In the genomic region with DNA sequence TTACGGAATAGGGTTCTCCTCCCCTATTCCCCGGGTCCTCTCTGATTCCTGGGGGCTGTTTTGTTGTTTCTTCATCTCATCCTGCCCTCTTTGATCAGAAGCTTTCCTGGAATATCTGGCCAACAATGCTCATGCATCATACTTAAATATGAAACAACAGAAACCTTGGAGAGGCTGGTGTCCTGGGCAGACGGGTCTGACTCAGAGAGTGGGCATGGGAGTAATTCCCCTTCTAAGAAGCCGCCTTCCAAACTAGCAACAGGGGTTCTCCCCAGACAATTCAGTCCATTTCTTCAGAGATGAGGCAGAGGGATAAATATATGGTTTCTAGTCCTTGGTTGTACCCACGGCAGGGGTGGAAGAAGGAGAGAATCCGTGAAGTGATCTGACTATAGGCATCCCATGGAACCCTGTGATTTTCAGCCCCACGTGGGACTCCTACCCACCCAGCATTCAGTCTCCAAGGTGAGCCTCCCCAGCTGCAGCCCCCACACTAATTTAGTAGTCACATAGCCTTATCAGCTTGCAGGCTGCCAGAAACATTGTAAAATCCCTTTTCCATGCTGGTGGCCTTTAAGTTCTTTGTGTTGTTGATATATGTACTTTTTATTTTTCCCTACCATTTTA, we compare ENCODE assay signal across 30 cellular contexts.
DNase-seq lines count a peak whose midpoint lies in the region; ATAC-seq, FAIRE-seq and TF ChIP-seq lines count a peak whose summit lies in the region.
"Had no signal": no experiment of that assay in that cellular context is flagged by ENCODE, and none has a peak within 500 bp of the region (broad histone marks: within the 10 kb centered on the region; RNA-seq: fewer than 3 reads in every experiment).

No MANE protein-coding gene starts in this region.

- no peak overlapping the region for H3K4me3 ChIP-seq in A549
- H3K4me3 ChIP-seq: cardiac muscle cell, colonic mucosa, mucosa of descending colon, PC-9, testis had no signal

- peak overlapping the region; percentile 67 to 87; a peak in 5 of 6 replicates for H3K27ac ChIP-seq in A549
- H3K27ac ChIP-seq: cardiac muscle cell, colonic mucosa, epithelial cell of prostate, HL-60, KMS-11, PC-9, testis, VCaP had no signal

- ATAC-seq in A549 (peak; percentile 86 to 93), natural killer cell (no peak), GM21529 (IDR thresholded peaks at IDR 0.05; ENCODE audit: unreplicated experiment) (no peak), GM19351 (IDR thresholded peaks at IDR 0.05; ENCODE audit: unreplicated experiment) (no peak)
- ATAC-seq: activated T-cell treated with anti-CD3 and anti-CD28 coated beads, Interleukin-2, amount 50 U/mL, for 4 hours; mucosa of descending colon; Right ventricle myocardium inferior had no signal

- H3K4me3 Mint-ChIP-seq in activated T-helper 1 cell treated with anti-CD3 and anti-CD28 coated beads, Interleukin-12 subunit alpha, Interleukin-12 subunit beta, Interleukin-2, Interleukin-4 antibody, amounts not matched to agents 30 ng/mL and 10 ng/mL and 1 ng/mL, durations not matched to agents 14 hours and 24 hours and 36 hours: no peak overlapping the region
- H3K4me3 Mint-ChIP-seq in natural killer cell (no peak overlapping the region), CD14-positive monocyte (no peak overlapping the region)
- H3K4me3 Mint-ChIP-seq: activated T-cell treated with anti-CD3 and anti-CD28 coated beads, Interleukin-2, amount 50 U/mL, for 4 hours; CD4-positive, CD25-positive, alpha-beta regulatory T cell; nephron had no signal

- peak; percentile 43 to 84; a peak in 3 of 5 replicates for TF ChIP-seq EP300 in A549 (IDR thresholded peaks at IDR 0.05)

- H3K36me3 Mint-ChIP-seq in activated T-helper 1 cell treated with anti-CD3 and anti-CD28 coated beads, Interleukin-12 subunit alpha, Interleukin-12 subunit beta, Interleukin-2, Interleukin-4 antibody, amounts not matched to agents 30 ng/mL and 10 ng/mL and 1 ng/mL, durations not matched to agents 14 hours and 24 hours and 36 hours (ENCODE audit: low read depth): peaks cover 11% of the 10 kb centered on the region
- H3K36me3 Mint-ChIP-seq in natural killer cell (no peaks in the 10 kb centered on the region), CD14-positive monocyte (peaks cover 2 to 14% of the 10 kb centered on the region in 2 donors)

- H3K27ac Mint-ChIP-seq in activated T-helper 1 cell treated with anti-CD3 and anti-CD28 coated beads, Interleukin-12 subunit alpha, Interleukin-12 subunit beta, Interleukin-2, Interleukin-4 antibody, amounts not matched to agents 30 ng/mL and 10 ng/mL and 1 ng/mL, durations not matched to agents 14 hours and 24 hours and 36 hours: peak overlapping the region; percentile 3
- H3K27ac Mint-ChIP-seq in natural killer cell (peak overlapping the region; percentile 26 to 63), CD14-positive monocyte (peak overlapping the region in 3 of 7 donors; percentile 23 to 70 (median 37))
- H3K27ac Mint-ChIP-seq: nephron had no signal

- no peak for FAIRE-seq in A549 (lab: Jason Lieb, UNC)
- FAIRE-seq: D721Med had no signal

- POLR2A ChIA-PET in A549 (lab: Yijun Ruan, JAX): no interaction called here

- intact Hi-C loops in activated T-helper 1 cell treated with anti-CD3 and anti-CD28 coated beads, Interleukin-12 subunit alpha, Interleukin-12 subunit beta, Interleukin-2, Interleukin-4 antibody, amounts not matched to agents 30 ng/mL and 10 ng/mL and 1 ng/mL, durations not matched to agents 14 hours and 24 hours and 36 hours (cut with micrococcal nuclease): no loop called here
- intact Hi-C loops in natural killer cell (cut with micrococcal nuclease) (no loop called here), CD14-positive monocyte (cut with micrococcal nuclease) (no loop called here)

- TF ChIP-seq POLR2A in A549 (IDR thresholded peaks at IDR 0.05; ENCODE audit: low read length): no peak

- 0 out of 5 replicates have a peak, but pooled peaks of 1 of the 2 experiments have one; percentile 12 for TF ChIP-seq RAD21 in A549 (conservative IDR thresholded peaks at IDR 0.05 in 1 of 2, IDR thresholded peaks at IDR 0.05 in 1 of 2)

- peak; percentile 50 to 60 for DNase-seq in A549 (ENCODE audit: low read depth in 1 of 2, low spot score in 1 of 2)
- peak; percentile 28 for DNase-seq in Daoy (ENCODE audit: low read depth)
- no peak for DNase-seq in activated T-helper 1 cell treated with anti-CD3 and anti-CD28 coated beads, Interleukin-12 subunit alpha, Interleukin-12 subunit beta, Interleukin-2, Interleukin-4 antibody, amounts not matched to agents 30 ng/mL and 10 ng/mL and 1 ng/mL, durations not matched to agents 14 hours and 24 hours and 36 hours (ENCODE audit: low spot score)
- DNase-seq in natural killer cell: no peak
- no peak for DNase-seq in CD14-positive monocyte (ENCODE audit: low spot score)
- no peak for DNase-seq in GM19240 (ENCODE audit: insufficient read length, low spot score)
- DNase-seq: activated CD4-positive, alpha-beta T cell treated with anti-CD3 and anti-CD28 coated beads for 4 hours; activated naive CD4-positive, alpha-beta T cell; activated T-cell treated with anti-CD3 and anti-CD28 coated beads, Interleukin-2, amount 50 U/mL, for 4 hours; CD4-positive, CD25-positive, alpha-beta regulatory T cell; colonic mucosa; effector CD8-positive, alpha-beta T cell; hypothalamus; mucosa of descending colon; NCI-H1436; NCI-H2081; NCI-H226; PC-9; stimulated activated naive CD4-positive, alpha-beta T cell; testis had no signal

- no peaks in the 10 kb centered on the region for H3K9me3 Mint-ChIP-seq in activated T-helper 1 cell treated with anti-CD3 and anti-CD28 coated beads, Interleukin-12 subunit alpha, Interleukin-12 subunit beta, Interleukin-2, Interleukin-4 antibody, amounts not matched to agents 30 ng/mL and 10 ng/mL and 1 ng/mL, durations not matched to agents 14 hours and 24 hours and 36 hours
- no peaks in the 10 kb centered on the region for H3K9me3 Mint-ChIP-seq in natural killer cell
- peaks cover 0 to 4% (median 0%) of the 10 kb centered on the region in 7 donors for H3K9me3 Mint-ChIP-seq in CD14-positive monocyte
- H3K9me3 Mint-ChIP-seq: activated T-cell treated with anti-CD3 and anti-CD28 coated beads, Interleukin-2, amount 50 U/mL, for 4 hours; CD4-positive, CD25-positive, alpha-beta regulatory T cell; nephron had no signal

- TF ChIP-seq CTCF in A549 (IDR thresholded peaks at IDR 0.05) (no peak), natural killer cell (IDR thresholded peaks at IDR 0.05) (no peak), CD14-positive monocyte (IDR thresholded peaks at IDR 0.05) (no peak)

- CTCF ChIA-PET in A549 (lab: Yijun Ruan, JAX): interaction anchor here (0.7 to 5.4 kb wide), 2 partner anchors 10 to 92 kb away, joined by 3 to 38 read pairs; no protein-coding TSS in a partner anchor

- no peaks in the 10 kb centered on the region for H3K27me3 Mint-ChIP-seq in activated T-helper 1 cell treated with anti-CD3 and anti-CD28 coated beads, Interleukin-12 subunit alpha, Interleukin-12 subunit beta, Interleukin-2, Interleukin-4 antibody, amounts not matched to agents 30 ng/mL and 10 ng/mL and 1 ng/mL, durations not matched to agents 14 hours and 24 hours and 36 hours (ENCODE audit: insufficient read depth)
- H3K27me3 Mint-ChIP-seq in natural killer cell (ENCODE audit: low read depth in 2 of 2) (no peaks in the 10 kb centered on the region), CD14-positive monocyte (ENCODE audit: low read depth in 3 of 3) (no peaks in the 10 kb centered on the region)
- H3K27me3 Mint-ChIP-seq: CD4-positive, CD25-positive, alpha-beta regulatory T cell had no signal

- WGBS in A549 (ENCODE audit: missing lambda C conversion rate): 39% methylated on average over 7 of the region's 7 CpGs

- H3K4me1 Mint-ChIP-seq in activated T-helper 1 cell treated with anti-CD3 and anti-CD28 coated beads, Interleukin-12 subunit alpha, Interleukin-12 subunit beta, Interleukin-2, Interleukin-4 antibody, amounts not matched to agents 30 ng/mL and 10 ng/mL and 1 ng/mL, durations not matched to agents 14 hours and 24 hours and 36 hours (ENCODE audit: low read depth): peaks cover 47% of the 10 kb centered on the region
- H3K4me1 Mint-ChIP-seq in natural killer cell (peaks cover 78 to 81% of the 10 kb centered on the region in 2 donors), CD14-positive monocyte (peaks cover 14% of the 10 kb centered on the region)

- H3K4me1 ChIP-seq in A549: peaks cover 28% of the 10 kb centered on the region
- H3K4me1 ChIP-seq: colonic mucosa, testis had no signal

- peak overlapping the region; percentile 45 for H3K4me2 ChIP-seq in A549
- H3K4me2 ChIP-seq: KMS-11, PC-9 had no signal

- no peaks in the 10 kb centered on the region for H3K9me3 ChIP-seq in A549
- H3K9me3 ChIP-seq: colonic mucosa, mucosa of descending colon, testis had no signal

TF ChIP-seq in A549, 52 proteins besides CTCF, POLR2A, EP300 and RAD21 (continues in another document):
- no peak for TF ChIP-seq CBX2 (IDR thresholded peaks at IDR 0.05; ENCODE audit: borderline replicate concordance, low read depth)
- TF ChIP-seq ZSCAN20 (CRISPR knock-in tag; IDR thresholded peaks at IDR 0.05): no peak
- no peak for TF ChIP-seq ZNF302 (CRISPR knock-in tag; IDR thresholded peaks at IDR 0.05)
- TF ChIP-seq, protein P1, sequence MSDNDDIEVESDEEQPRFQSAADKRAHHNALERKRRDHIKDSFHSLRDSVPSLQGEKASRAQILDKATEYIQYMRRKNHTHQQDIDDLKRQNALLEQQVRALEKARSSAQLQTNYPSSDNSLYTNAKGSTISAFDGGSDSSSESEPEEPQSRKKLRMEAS (IDR thresholded peaks at IDR 0.05): no peak
- peak; percentile 76 for TF ChIP-seq GATA3 (IDR thresholded peaks at IDR 0.05; ENCODE audit: borderline replicate concordance)
- peak; percentile 75 for TF ChIP-seq JUNB (IDR thresholded peaks at IDR 0.05)
- no peak for TF ChIP-seq FOXS1 (CRISPR knock-in tag; IDR thresholded peaks at IDR 0.05)
- no peak for TF ChIP-seq SREBF2 (IDR thresholded peaks at IDR 0.05)
- TF ChIP-seq BHLHE40 (IDR thresholded peaks at IDR 0.05; ENCODE audit: low read depth, low read length): no peak
- TF ChIP-seq SMC3 (IDR thresholded peaks at IDR 0.05): no peak
- TF ChIP-seq HOXA7 (CRISPR knock-in tag; IDR thresholded peaks at IDR 0.05): no peak
- TF ChIP-seq, protein P2, sequence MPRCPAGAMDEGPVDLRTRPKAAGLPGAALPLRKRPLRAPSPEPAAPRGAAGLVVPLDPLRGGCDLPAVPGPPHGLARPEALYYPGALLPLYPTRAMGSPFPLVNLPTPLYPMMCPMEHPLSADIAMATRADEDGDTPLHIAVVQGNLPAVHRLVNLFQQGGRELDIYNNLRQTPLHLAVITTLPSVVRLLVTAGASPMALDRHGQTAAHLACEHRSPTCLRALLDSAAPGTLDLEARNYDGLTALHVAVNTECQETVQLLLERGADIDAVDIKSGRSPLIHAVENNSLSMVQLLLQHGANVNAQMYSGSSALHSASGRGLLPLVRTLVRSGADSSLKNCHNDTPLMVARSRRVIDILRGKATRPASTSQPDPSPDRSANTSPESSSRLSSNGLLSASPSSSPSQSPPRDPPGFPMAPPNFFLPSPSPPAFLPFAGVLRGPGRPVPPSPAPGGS (IDR thresholded peaks at IDR 0.05): 0 out of 3 replicates have a peak, but pooled peaks have one; percentile 27
- TF ChIP-seq TFCP2L1 (CRISPR knock-in tag; IDR thresholded peaks at IDR 0.05): no peak
- no peak for TF ChIP-seq EHF (CRISPR knock-in tag; IDR thresholded peaks at IDR 0.05)
- no peak for TF ChIP-seq HOXB5 (CRISPR knock-in tag; IDR thresholded peaks at IDR 0.05)

Comparison
In these comparisons a context has a peak if more than half of its experiments do, and no peak if none do; other contexts are left out.
1. ATAC-seq: peak in A549 (2 of 2); none in natural killer cell (0 of 3), GM21529 (single experiment) and GM19351 (single experiment).
2. DNase-seq: peak in A549 (2 of 2) and Daoy (single experiment); none in activated T-helper 1 cell treated with anti-CD3 and anti-CD28 coated beads, Interleukin-12 subunit alpha, Interleukin-12 subunit beta, Interleukin-2, Interleukin-4 antibody, amounts not matched to agents 30 ng/mL and 10 ng/mL and 1 ng/mL, durations not matched to agents 14 hours and 24 hours and 36 hours (single experiment), natural killer cell (single experiment), CD14-positive monocyte (single experiment) and GM19240 (single experiment).